In the genomic region with DNA sequence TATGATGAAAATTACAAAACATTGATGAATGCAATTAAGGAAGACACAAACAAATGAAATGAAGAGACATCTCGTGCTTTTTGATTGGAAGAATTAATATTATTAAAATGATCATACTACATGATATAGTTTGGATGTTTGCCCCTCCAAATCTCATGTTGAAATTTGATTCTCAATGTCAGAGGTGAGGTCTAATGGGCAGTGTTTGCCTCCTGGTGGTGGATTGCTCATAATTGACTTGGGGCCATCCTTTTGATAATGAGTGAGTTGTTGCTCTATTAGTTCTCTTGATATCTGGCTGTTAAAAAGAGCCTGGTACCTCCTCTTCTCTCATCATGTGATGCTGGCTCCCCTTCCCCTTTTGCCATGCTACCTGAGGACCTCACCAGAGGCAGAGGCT, we compare ENCODE assay signal across 22 cellular contexts. TPM values are rescaled to one million over a fixed set of nuclear protein-coding genes. Genes with fewer than 3 reads are reported as not detected.
DNase-seq lines count a peak whose midpoint lies in the region; ATAC-seq, FAIRE-seq and TF ChIP-seq lines count a peak whose summit lies in the region.
"Had no signal": no experiment of that assay in that cellular context is flagged by ENCODE, and none has a peak within 500 bp of the region (broad histone marks: within the 10 kb centered on the region; RNA-seq: fewer than 3 reads in every experiment).

No MANE protein-coding gene starts in this region.

- H4K20me1 ChIP-seq in DND-41 (ENCODE audit: insufficient read depth, low read length) = no peaks in the 10 kb centered on the region
- H4K20me1 ChIP-seq in HCT116 (ENCODE audit: insufficient read depth) = no peaks in the 10 kb centered on the region
- no peaks in the 10 kb centered on the region for H4K20me1 ChIP-seq in K562 (replicated peaks; ENCODE audit: control insufficient read depth, insufficient read depth, low read length)

- H3K9me2 ChIP-seq in HCT116 (ENCODE audit: insufficient read depth) = no peaks in the 10 kb centered on the region

- H3K27ac ChIP-seq in DND-41 (ENCODE audit: low read length) (no peak overlapping the region), HCT116 (ENCODE audit: low read depth, low read length) (no peak overlapping the region), K562 (ENCODE audit: extremely low read depth, low read depth, low read length) (no peak overlapping the region), colonic mucosa (no peak overlapping the region)
- H3K27ac ChIP-seq: GM23248, KMS-11 had no signal

- no peak for FAIRE-seq in K562 (lab: Jason Lieb, UNC)
- FAIRE-seq: A204.1, D721Med, GM12892, GM18507, H54, HepG2 had no signal

- no peak overlapping the region for H3K4me3 ChIP-seq in DND-41 (ENCODE audit: low read depth in 1 of 2, low read length in 2 of 2)
- H3K4me3 ChIP-seq in HCT116 (replicated peaks in 1 of 2; ENCODE audit: low read depth in 1 of 2, low read length in 2 of 2) = no peak overlapping the region
- no peak overlapping the region for H3K4me3 ChIP-seq in K562
- H3K4me3 ChIP-seq in fibroblast of mammary gland (ENCODE audit: control insufficient read depth, low read depth, low read length) = no peak overlapping the region
- H3K4me3 ChIP-seq in colonic mucosa = no peak overlapping the region
- H3K4me3 ChIP-seq: GM23248 had no signal

- in situ Hi-C loops in K562 (cut with MboI) = no loop called here

- no peaks in the 10 kb centered on the region for H3K9me1 ChIP-seq in K562 (ENCODE audit: control insufficient read depth, insufficient read depth, low read length)

- H3K36me3 ChIP-seq in DND-41 (ENCODE audit: insufficient read depth, low read length) = no peaks in the 10 kb centered on the region
- no peaks in the 10 kb centered on the region for H3K36me3 ChIP-seq in HCT116 (ENCODE audit: control insufficient read depth in 1 of 2, insufficient read depth in 2 of 2, low read length in 2 of 2)
- no peaks in the 10 kb centered on the region for H3K36me3 ChIP-seq in K562 (ENCODE audit: control insufficient read depth, insufficient read depth, low read length)
- H3K36me3 ChIP-seq in colonic mucosa = no peaks in the 10 kb centered on the region
- H3K36me3 ChIP-seq: BE2C had no signal

- TF ChIP-seq POLR2A in HCT116 (IDR thresholded peaks at IDR 0.05; ENCODE audit: borderline replicate concordance, extremely low read depth, insufficient read depth, insufficient read length) = no peak
- no peak for TF ChIP-seq POLR2A in K562 (conservative IDR thresholded peaks at IDR 0.05)

- no peak for TF ChIP-seq EP300 in K562 (IDR thresholded peaks at IDR 0.05; ENCODE audit: low read length)

- H3K4me2 ChIP-seq in DND-41 (ENCODE audit: insufficient read depth, low read length) (no peak overlapping the region), HCT116 (ENCODE audit: low read length) (no peak overlapping the region), K562 (ENCODE audit: insufficient read depth, low read length) (no peak overlapping the region)
- H3K4me2 ChIP-seq: KMS-11 had no signal

- RAD21 ChIA-PET in HCT116 (lab: Charles Lee; ENCODE audit: low non-redundant PET in 1 of 2, low total read pairs in 2 of 2, uncharacterized antibody in 2 of 2, unreplicated experiment in 2 of 2) = no interaction called here

- CTCF ChIA-PET in HCT116 (lab: Charles Lee) (no interaction called here), K562 (lab: Yijun Ruan, JAX; ENCODE audit: low intra/inter-chr PET ratio) (interaction anchor here (1.3 kb wide), 1 partner anchor 167 kb away, joined by 6 read pairs; no protein-coding TSS in a partner anchor)

- H3K9me3 ChIP-seq in DND-41 (ENCODE audit: insufficient read depth, low read length, severe bottlenecking) (no peaks in the 10 kb centered on the region), HCT116 (ENCODE audit: control insufficient read depth in 1 of 2, insufficient read depth in 1 of 2, low read depth in 1 of 2, low read length in 2 of 2) (no peaks in the 10 kb centered on the region), K562 (replicated peaks; ENCODE audit: control insufficient read depth, insufficient read depth, low read depth, low read length) (no peaks in the 10 kb centered on the region), colonic mucosa (no peaks in the 10 kb centered on the region)
- H3K9me3 ChIP-seq: BE2C, Caco-2 had no signal

- POLR2A ChIA-PET in HCT116 (lab: Charles Lee) = no interaction called here
- POLR2A ChIA-PET in K562 (lab: Yijun Ruan, JAX) = no interaction called here

- TF ChIP-seq CTCF in DND-41 (IDR thresholded peaks at IDR 0.05; ENCODE audit: borderline replicate concordance, extremely low read depth, low read length, poor library complexity, severe bottlenecking) (peak; percentile 9), HCT116 (IDR thresholded peaks at IDR 0.05 in 2 of 3, conservative IDR thresholded peaks at IDR 0.05 in 1 of 3; ENCODE audit: borderline replicate concordance in 1 of 3, insufficient read depth in 1 of 3, low read depth in 2 of 3, low read length in 2 of 3) (0 out of 6 replicates have a peak, but pooled peaks of 2 of the 3 experiments have one; percentile 4 to 14), K562 (IDR thresholded peaks at IDR 0.05 in 2 of 3, conservative IDR thresholded peaks at IDR 0.05 in 1 of 3; ENCODE audit: insufficient read depth in 2 of 3, low read depth in 1 of 3, low read length in 3 of 3) (peak in 2 of 3 experiments; percentile 15 to 28; a peak in 1 of 6 replicates), fibroblast of mammary gland (conservative IDR thresholded peaks at IDR 0.05; ENCODE audit: control insufficient read depth, insufficient read depth, low read depth, low read length) (peak; percentile 14), colonic mucosa (IDR thresholded peaks at IDR 0.05) (no peak)

- DNase-seq in DND-41 (no peak), HCT116 (ENCODE audit: low read depth, low spot score) (no peak), K562 (ENCODE audit: extremely low read depth in 1 of 4, low spot score in 3 of 4) (no peak), fibroblast of mammary gland (ENCODE audit: low read depth) (no peak), kidney tubule cell (ENCODE audit: low spot score) (no peak), RPMI8226 (no peak), colonic mucosa (no peak)
- DNase-seq: ACHN; BE2C; C1 segment of cervical spinal cord; Caco-2; CD4-positive, alpha-beta T cell; GDM1; GM23248 had no signal

- no peak for TF ChIP-seq RAD21 in HCT116 (IDR thresholded peaks at IDR 0.05; ENCODE audit: low read depth)
- peak in 1 of 2 experiments; percentile 40; a peak in 1 of 4 replicates for TF ChIP-seq RAD21 in K562 (CRISPR knock-in tag; conservative IDR thresholded peaks at IDR 0.05 in 1 of 2, IDR thresholded peaks at IDR 0.05 in 1 of 2)

- H3K9ac ChIP-seq in DND-41 (ENCODE audit: low read depth, low read length) = no peak overlapping the region
- H3K9ac ChIP-seq in HCT116 (ENCODE audit: low read length) = no peak overlapping the region
- H3K9ac ChIP-seq in K562 (ENCODE audit: insufficient read depth in 1 of 2, low read depth in 2 of 2, low read length in 2 of 2) = no peak overlapping the region
- no peak overlapping the region for H3K9ac ChIP-seq in colonic mucosa (ENCODE audit: low read depth in 2 of 2, low read length in 2 of 2)
- H3K9ac ChIP-seq: GM23248, KMS-11 had no signal

- H3K79me2 ChIP-seq in DND-41 (ENCODE audit: insufficient read depth, low read length) (no peaks in the 10 kb centered on the region), HCT116 (ENCODE audit: insufficient read depth, low read length) (no peaks in the 10 kb centered on the region), K562 (ENCODE audit: control insufficient read depth, insufficient read depth, low read length) (no peaks in the 10 kb centered on the region)

- intact Hi-C loops in HCT116 (cut with micrococcal nuclease) (no loop called here), K562 (cut with micrococcal nuclease) (loop anchor here (5.0 kb wide), 1 partner anchor 170 kb away; no protein-coding TSS in a partner anchor), colonic mucosa (cut with DNase I) (no loop called here)

- WGBS in K562 (ENCODE audit: insufficient coverage, low coverage, missing lambda C conversion rate) = 6% methylated on average over 1 of the region's 1 CpG

- H3K4me1 ChIP-seq in DND-41 (ENCODE audit: insufficient read depth, low read length) (no peaks in the 10 kb centered on the region), HCT116 (ENCODE audit: control insufficient read depth in 1 of 2, insufficient read depth in 2 of 2, low read length in 2 of 2) (no peaks in the 10 kb centered on the region), K562 (replicated peaks in 1 of 2; ENCODE audit: control insufficient read depth in 2 of 2, insufficient read depth in 2 of 2, low read length in 2 of 2) (no peaks in the 10 kb centered on the region), colonic mucosa (no peaks in the 10 kb centered on the region)
- H3K4me1 ChIP-seq: BE2C, Caco-2 had no signal

- ATAC-seq in DND-41 (ENCODE audit: insufficient read depth, low read depth) (no peak), HCT116 (no peak), K562 (no peak), HG02840 (IDR thresholded peaks at IDR 0.05; ENCODE audit: low FRiP score, unreplicated experiment) (no peak)
- ATAC-seq: HepG2 had no signal

- no peaks in the 10 kb centered on the region for H3K27me3 ChIP-seq in DND-41 (ENCODE audit: insufficient read depth, low read length, poor library complexity)
- no peaks in the 10 kb centered on the region for H3K27me3 ChIP-seq in HCT116 (ENCODE audit: insufficient read depth, low read length)
- H3K27me3 ChIP-seq in K562 (ENCODE audit: control insufficient read depth in 2 of 2, insufficient read depth in 2 of 2, low read length in 2 of 2) = no peaks in the 10 kb centered on the region
- H3K27me3 ChIP-seq in colonic mucosa = no peaks in the 10 kb centered on the region

- H2AFZ ChIP-seq in DND-41 (ENCODE audit: low read depth, low read length) (no peak overlapping the region), HCT116 (ENCODE audit: low read depth, low read length, poor library complexity, severe bottlenecking) (no peak overlapping the region), K562 (ENCODE audit: low read depth, low read length) (no peak overlapping the region)
- H2AFZ ChIP-seq: GM23248 had no signal

- no TSS peak for BruUV-seq in HCT116 (replicated peaks; lab: Mats Ljungman, UMichigan)
- no TSS peak for BruUV-seq in K562 (replicated peaks; lab: Mats Ljungman, UMichigan)

RNA-seq across cellular contexts. Expression of a gene that starts 56.7 kb away (rescaled TPM):
- total RNA-seq in HCT116 (2021; ENCODE audit: unreplicated experiment) (27.0 TPM), K562 (2014; rRNA removed) (0.53 and 2.0 TPM in 2 replicates), K562 (2014; rRNA removed; fragmentation: Illumina TruSeq; extraction: Trizol) (2.1 and 3.2 TPM in 2 replicates), K562 (2015; rRNA removed; fragmentation: Illumina TruSeq; extraction: Trizol) (1.5 and 2.6 TPM in 2 replicates), K562 (2021) (1.2 and 1.3 TPM in 2 replicates), colonic mucosa (1 to 10 TPM; 4.2 to 7.6 TPM)
- polyA plus RNA-seq in HCT116 (2012) = 9.7 and 13.5 TPM in 2 replicates
- total RNA-seq in K562 (2011; cell fraction: chromatin; rRNA removed; ENCODE audit: low replicate concordance) = 0.72 and 0.99 TPM in 2 replicates
- total RNA-seq in K562 (2011; cell fraction: nucleolus; rRNA removed) = not detected in 2 replicates
- total RNA-seq in K562 (2011; cell fraction: nucleoplasm; rRNA removed) = 0.51 TPM in 1 of 2 replicates, not detected in the other
- polyA plus RNA-seq in K562 (2011; rRNA removed) (0.39 and 0.72 TPM in 2 replicates), K562 (2014; fragmentation: Illumina TruSeq; extraction: Trizol) (1.1 and 1.5 TPM in 2 replicates), K562 (2014; fragmentation: Nextera tagmentation; extraction: Ambion mirVana) (1 to 10 TPM; 5.1 to 9.2 TPM), K562 (2014; rRNA removed) (0.54 and 2.5 TPM in 2 replicates)
- polyA plus RNA-seq in K562 (2011; cell fraction: cytosol; rRNA removed) = 0.30 and 0.31 TPM in 2 replicates
- polyA plus RNA-seq in K562 (2011; cell fraction: nucleus; rRNA removed) = 0.16 and 2.0 TPM in 2 replicates
- 1.2 and 4.5 TPM in 2 replicates for polyA plus RNA-seq in K562 (2012)
- 1.5 and 3.8 TPM in 2 replicates for polyA minus RNA-seq in K562 (2011; rRNA and poly(A)+ RNA removed)
- polyA minus RNA-seq in K562 (2011; cell fraction: cytosol; rRNA and poly(A)+ RNA removed) = not detected in 2 replicates
- 2.1 TPM in 1 of 2 replicates, not detected in the other for polyA minus RNA-seq in K562 (2011; cell fraction: nucleus; rRNA and poly(A)+ RNA removed)
- total RNA-seq: CD4-positive, alpha-beta T cell had no signal
